Comparison of ENCODE assay signal across 13 cellular contexts in the genomic region with DNA sequence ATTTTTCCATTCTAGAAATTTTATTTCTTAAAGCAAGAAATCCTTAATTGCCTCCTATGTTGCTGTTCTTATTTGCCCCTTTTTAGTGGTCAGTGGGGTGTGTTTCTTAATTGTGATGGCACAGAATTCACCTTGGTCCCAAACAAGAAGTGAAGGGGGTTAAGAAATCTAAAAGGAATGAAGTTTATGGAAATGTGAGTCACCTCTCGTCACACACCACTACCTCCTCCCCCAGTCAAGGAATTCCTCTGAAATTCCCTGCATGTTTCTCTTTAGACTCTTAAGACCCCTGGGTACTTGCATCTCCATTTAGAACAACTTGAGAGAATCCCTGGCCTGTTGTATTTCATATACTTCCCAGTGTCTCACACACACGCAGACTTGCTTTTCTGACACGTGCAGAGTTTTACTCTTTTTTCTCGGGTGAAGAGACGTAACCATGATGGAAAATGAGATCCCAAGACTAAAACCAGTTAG.
A peak's percentile ranks its signal among the peaks of the same experiment; 100 is the strongest.
DNase-seq lines count a peak whose midpoint lies in the region; ATAC-seq and TF ChIP-seq lines count a peak whose summit lies in the region.
"Had no signal": no experiment of that assay in that cellular context is flagged by ENCODE, and none has a peak within 500 bp of the region (broad histone marks: within the 10 kb centered on the region; RNA-seq: fewer than 3 reads in every experiment).

No MANE protein-coding gene starts in this region.

- peak overlapping the region; percentile 4 for H3K27ac Mint-ChIP-seq in T-helper 17 cell
- H3K27ac Mint-ChIP-seq: IgD-negative memory B cell, naive B cell had no signal

- intact Hi-C loops in cardiac septum (cut with DNase I) (no loop called here), upper lobe of right lung (cut with DNase I) (no loop called here), sciatic nerve (cut with DNase I) (no loop called here)

- H3K27me3 Mint-ChIP-seq in T-helper 17 cell = no peaks in the 10 kb centered on the region
- H3K27me3 Mint-ChIP-seq: IgD-negative memory B cell had no signal

- H3K4me1 ChIP-seq in cardiac muscle cell (ENCODE audit: low read depth) = peaks cover 8% of the 10 kb centered on the region
- H3K4me1 ChIP-seq in foreskin keratinocyte = peaks cover 5% of the 10 kb centered on the region
- H3K4me1 ChIP-seq in upper lobe of right lung = peaks cover 22% of the 10 kb centered on the region
- H3K4me1 ChIP-seq: esophagus squamous epithelium had no signal

- no peaks in the 10 kb centered on the region for H3K36me3 Mint-ChIP-seq in T-helper 17 cell (ENCODE audit: low read depth)
- H3K36me3 Mint-ChIP-seq: IgD-negative memory B cell had no signal

- H3K4me1 Mint-ChIP-seq in T-helper 17 cell = peaks cover 28% of the 10 kb centered on the region
- H3K4me1 Mint-ChIP-seq: naive B cell had no signal

- H3K9me3 ChIP-seq in cardiac muscle cell (ENCODE audit: low read depth) = no peaks in the 10 kb centered on the region
- no peaks in the 10 kb centered on the region for H3K9me3 ChIP-seq in T-helper 17 cell (ENCODE audit: control insufficient read depth, low read length, poor library complexity, severe bottlenecking)
- no peaks in the 10 kb centered on the region for H3K9me3 ChIP-seq in upper lobe of right lung
- H3K9me3 ChIP-seq: esophagus squamous epithelium had no signal

- ATAC-seq in T-helper 17 cell (no peak), foreskin keratinocyte (peak; percentile 13), GM19324 (IDR thresholded peaks at IDR 0.05; ENCODE audit: low FRiP score, unreplicated experiment) (no peak), upper lobe of right lung (no peak), GM19397 (IDR thresholded peaks at IDR 0.05; ENCODE audit: unreplicated experiment) (no peak), sciatic nerve (no peak)

- no peaks in the 10 kb centered on the region for H3K36me3 ChIP-seq in cardiac muscle cell
- no peaks in the 10 kb centered on the region for H3K36me3 ChIP-seq in upper lobe of right lung
- H3K36me3 ChIP-seq: BLaER1, esophagus squamous epithelium had no signal

- H3K4me3 ChIP-seq in cardiac muscle cell (no peak overlapping the region), upper lobe of right lung (no peak overlapping the region)
- H3K4me3 ChIP-seq: BLaER1, esophagus squamous epithelium had no signal

- no peaks in the 10 kb centered on the region for H3K27me3 ChIP-seq in cardiac muscle cell
- H3K27me3 ChIP-seq in foreskin keratinocyte = no peaks in the 10 kb centered on the region
- H3K27me3 ChIP-seq in upper lobe of right lung = no peaks in the 10 kb centered on the region
- H3K27me3 ChIP-seq: BLaER1, esophagus squamous epithelium had no signal

- H3K27ac ChIP-seq in cardiac muscle cell (peak overlapping the region; percentile 30), foreskin keratinocyte (no peak overlapping the region), upper lobe of right lung (no peak overlapping the region)
- H3K27ac ChIP-seq: BLaER1, esophagus squamous epithelium had no signal

- H3K4me3 Mint-ChIP-seq in T-helper 17 cell = no peak overlapping the region
- H3K4me3 Mint-ChIP-seq: activated T-helper 1 cell treated with anti-CD3 and anti-CD28 coated beads, Interleukin-12 subunit alpha, Interleukin-12 subunit beta, Interleukin-2, Interleukin-4 antibody, amounts not matched to agents 30 ng/mL and 10 ng/mL and 1 ng/mL, durations not matched to agents 14 hours and 24 hours and 36 hours; IgD-negative memory B cell; naive B cell had no signal

- DNase-seq in cardiac muscle cell (ENCODE audit: low read depth in 1 of 2, low spot score in 1 of 2) = peak in 1 of 2 donors; percentile 83
- no peak for DNase-seq in cardiac septum (ENCODE audit: low spot score)
- no peak for DNase-seq in T-helper 17 cell
- DNase-seq in foreskin keratinocyte = peak in 1 of 2 donors; percentile 32
- DNase-seq in upper lobe of right lung = no peak
- no peak for DNase-seq in sciatic nerve (ENCODE audit: low spot score)
- DNase-seq: esophagus squamous epithelium, naive B cell had no signal

- no peak for TF ChIP-seq CTCF in cardiac muscle cell (IDR thresholded peaks at IDR 0.05; ENCODE audit: low read depth, low read length)
- no peak for TF ChIP-seq CTCF in foreskin keratinocyte (conservative IDR thresholded peaks at IDR 0.05)
- TF ChIP-seq CTCF in upper lobe of right lung (IDR thresholded peaks at IDR 0.05) = no peak
